In genomic region chr2:47056374-47056773, GRCh38 we compare ENCODE assay signal across 1 cellular context.
TF ChIP-seq lines count a peak whose summit lies in the region.

No MANE protein-coding gene starts in this region.

TF ChIP-seq in SK-N-SH treated with all-trans-retinoic acid at 6 μM for 48 hours, 23 proteins besides CTCF, POLR2A, EP300 and RAD21 (continued from another document):
- no peak for TF ChIP-seq RARB (CRISPR knock-in tag; IDR thresholded peaks at IDR 0.05)
- TF ChIP-seq SNAI2 (CRISPR knock-in tag; IDR thresholded peaks at IDR 0.05) = peak; percentile 86; the same call in 1 of the 2 replicates
- TF ChIP-seq ZFP3 (CRISPR knock-in tag; IDR thresholded peaks at IDR 0.05) = no peak
- no peak for TF ChIP-seq ZC3H10 (CRISPR knock-in tag; IDR thresholded peaks at IDR 0.05)
- TF ChIP-seq PPARA (CRISPR knock-in tag; IDR thresholded peaks at IDR 0.05; ENCODE audit: borderline replicate concordance) = no peak
- peak; percentile 92 for TF ChIP-seq TCF4 (CRISPR knock-in tag; IDR thresholded peaks at IDR 0.05; ENCODE audit: borderline replicate concordance)
- no peak; the same call in 1 of the 2 replicates for TF ChIP-seq CSDC2 (CRISPR knock-in tag; IDR thresholded peaks at IDR 0.05)
- no peak for TF ChIP-seq CREB5 (CRISPR knock-in tag; IDR thresholded peaks at IDR 0.05; ENCODE audit: low read depth)
